8 cellular contexts compared by ENCODE assay signal in the genomic region with DNA sequence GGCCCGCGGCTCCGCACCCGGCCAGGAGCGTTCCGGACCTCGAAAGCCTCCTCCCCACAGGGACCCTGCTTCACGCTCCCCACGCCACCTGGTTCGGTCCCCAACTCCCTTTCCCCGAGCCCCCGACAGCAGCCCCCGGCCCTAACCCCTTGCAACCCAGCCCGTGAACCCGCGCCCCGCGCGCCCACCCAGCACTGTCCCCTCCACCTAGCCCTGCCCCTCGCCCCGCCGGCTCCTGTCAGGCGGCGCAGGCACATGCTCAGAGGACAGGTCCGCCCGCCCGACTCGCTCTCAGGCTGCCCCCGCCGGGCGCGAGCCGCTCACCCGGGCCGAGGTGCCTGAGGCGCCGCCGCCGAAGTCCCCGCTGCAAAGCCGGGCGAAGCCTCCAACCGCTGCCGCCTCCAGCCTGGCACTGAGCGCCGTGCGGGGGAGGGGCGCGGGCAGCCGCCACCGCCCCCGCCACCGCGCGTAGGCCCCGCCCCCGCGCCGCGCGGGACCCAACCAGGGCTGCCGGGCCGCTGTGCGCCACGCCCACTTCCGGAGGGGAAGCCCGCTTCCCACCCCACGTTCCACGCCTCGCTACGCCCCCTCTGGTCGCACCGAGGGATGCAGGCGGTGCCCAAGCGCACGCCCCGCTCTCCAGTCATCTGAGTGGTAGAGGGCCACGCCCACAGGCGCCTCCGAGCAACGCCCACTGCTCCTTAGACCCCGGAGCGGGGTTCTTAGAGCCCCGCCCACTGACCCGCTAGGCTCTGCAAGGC. TPM values are rescaled to one million over a fixed set of nuclear protein-coding genes. Genes with fewer than 3 reads are reported as not detected.
DNase-seq lines count a peak whose midpoint lies in the region; ATAC-seq, FAIRE-seq and TF ChIP-seq lines count a peak whose summit lies in the region.

A gene (minus strand): TSS at position 414 of the 761 bp plus-strand sequence. CDS start 30,200 bp downstream, outside the sequence.

- H3K4me1 Mint-ChIP-seq in progenitor cell of endocrine pancreas (ENCODE audit: low read depth), result peaks cover 33% of the 10 kb centered on the region

- peak within 1 kb of the TSS; percentile 95 for H3K4me3 Mint-ChIP-seq in progenitor cell of endocrine pancreas (ENCODE audit: low read depth)

- TF ChIP-seq POLR2A in GM12891 (IDR thresholded peaks at IDR 0.05; ENCODE audit: low read depth, low read length), result peak; percentile 32; the same call in 1 of the 2 replicates

- peak; percentile 98 for FAIRE-seq in GM12891 (lab: Jason Lieb, UNC)

- DNase-seq in GM12891 (ENCODE audit: insufficient read length, low spot score) (peak; percentile 88), NCI-H1417 treated with DMSO at 0.1 percent for 48 hours (lab: John Stamatoyannopoulos, UW) (peak; percentile 97), T-helper 1 cell (peak; percentile 89 to 97 (median 92)), amniotic epithelial cell (ENCODE audit: low read depth) (peak; percentile 89), left cardiac atrium (peak; percentile 98), progenitor cell of endocrine pancreas (ENCODE audit: low spot score, unreplicated experiment) (peak; percentile 98), ureter (ENCODE audit: low spot score) (peak; percentile 97)

- no peaks in the 10 kb centered on the region for H3K36me3 Mint-ChIP-seq in progenitor cell of endocrine pancreas (ENCODE audit: insufficient read depth)

- no peaks in the 10 kb centered on the region for H3K9me3 Mint-ChIP-seq in progenitor cell of endocrine pancreas (ENCODE audit: low read depth)

- intact Hi-C loops in left cardiac atrium (cut with DNase I), result loop anchor here in 1 of 2 donors (2.0 to 5.0 kb wide), 3 partner anchors 40 to 64 kb away; no protein-coding TSS in a partner anchor

- ATAC-seq in HG02798 (IDR thresholded peaks at IDR 0.05; ENCODE audit: poor library complexity, unreplicated experiment), result peak; percentile 81
- ATAC-seq in left cardiac atrium, result peak; percentile 87 to 92

- peak; percentile 89 for TF ChIP-seq CTCF in progenitor cell of endocrine pancreas (IDR thresholded peaks at IDR 0.05; ENCODE audit: unreplicated experiment)

- H3K27ac Mint-ChIP-seq in progenitor cell of endocrine pancreas, result peak within 1 kb of the TSS; percentile 99

- H3K27me3 Mint-ChIP-seq in progenitor cell of endocrine pancreas, result no peaks in the 10 kb centered on the region

TF ChIP-seq in GM12891, 5 proteins besides CTCF, POLR2A, EP300 and RAD21:
- TF ChIP-seq PAX5 (IDR thresholded peaks at IDR 0.05; ENCODE audit: insufficient read depth, low read length, severe bottlenecking) (no peak), SPI1 (IDR thresholded peaks at IDR 0.05; ENCODE audit: low read depth, low read length) (peak; percentile 36; the same call in 1 of the 2 replicates), POLR2AphosphoS5 (IDR thresholded peaks at IDR 0.05; ENCODE audit: low read depth, low read length) (0 out of 2 replicates have a peak, but pooled peaks have one; percentile 29), TAF1 (IDR thresholded peaks at IDR 0.05; ENCODE audit: low read depth, low read length) (peak; percentile 92), POU2F2 (IDR thresholded peaks at IDR 0.05; ENCODE audit: low read depth, low read length) (peak; percentile 62; the same call in 1 of the 2 replicates)

RNA-seq across cellular contexts. Expression of the gene that starts here (rescaled TPM):
- polyA plus RNA-seq in GM12891 (2012; ENCODE audit: low read depth, missing spikeins), result 61.9 TPM
- total RNA-seq in left cardiac atrium (100 to 1,000 TPM in 1 of 2 donors, 10 to 100 TPM in 1; 95.0 to 109 TPM), progenitor cell of endocrine pancreas (68.3 and 85.5 TPM in 2 replicates), ureter (167 TPM)

Comparison
In these comparisons a context has a peak if more than half of its experiments do, and no peak if none do; other contexts are left out.
1. Peak in every context shown above with its lines: DNase-seq and ATAC-seq.